Comparison of ENCODE assay signal across 22 cellular contexts in genomic region chr15:63491979-63492378, GRCh38. TPM values are rescaled to one million over a fixed set of nuclear protein-coding genes. Genes with fewer than 3 reads are reported as not detected.
DNase-seq lines count a peak whose midpoint lies in the region; ATAC-seq, FAIRE-seq and TF ChIP-seq lines count a peak whose summit lies in the region.
"Had no signal": no experiment of that assay in that cellular context is flagged by ENCODE, and none has a peak within 500 bp of the region (broad histone marks: within the 10 kb centered on the region; RNA-seq: fewer than 3 reads in every experiment).

No MANE protein-coding gene starts in this region.

- H3K27me3 Mint-ChIP-seq in astrocyte (ENCODE audit: low read depth, unreplicated experiment), result peaks cover 8% of the 10 kb centered on the region
- H3K27me3 Mint-ChIP-seq in stimulated activated memory B cell treated with anti-CD40 and anti-IgM and Interleukin-4, amounts not matched to agents 10 μg/mL and 1 μg/mL and 100 μg/mL, for 72 hours, result no peaks in the 10 kb centered on the region
- H3K27me3 Mint-ChIP-seq: naive thymus-derived CD8-positive, alpha-beta T cell had no signal

- DNase-seq in H4 (ENCODE audit: low spot score) (peak; percentile 51), astrocyte (ENCODE audit: low read depth) (peak; percentile 84), hepatocyte (ENCODE audit: low spot score) (peak; percentile 40), RPMI8226 (no peak), small intestine (no peak)
- DNase-seq: activated CD4-positive, alpha-beta T cell treated with anti-CD3 and anti-CD28 coated beads for 4 hours; activated CD8-positive, alpha-beta memory T cell treated with anti-CD3 and anti-CD28 coated beads, Interleukin-2, amount 50 U/mL, for 4 hours; activated naive CD4-positive, alpha-beta T cell treated with Interleukin-2 at 50 U/mL for 16 hours; caudate nucleus; MM.1S; naive thymus-derived CD8-positive, alpha-beta T cell; NCI-H1694 treated with DMSO at 0.1 percent for 48 hours; NCI-H510A; SIG-M5; T1000 had no signal

- H4K20me1 ChIP-seq in astrocyte (ENCODE audit: insufficient read depth, low read length) (no peaks in the 10 kb centered on the region), hepatocyte (ENCODE audit: insufficient read depth, poor library complexity, severe bottlenecking) (no peaks in the 10 kb centered on the region)

- peak overlapping the region; percentile 42 for H3K4me2 ChIP-seq in astrocyte (ENCODE audit: low read length)
- H3K4me2 ChIP-seq in hepatocyte, result no peak overlapping the region

- H2AFZ ChIP-seq in astrocyte (ENCODE audit: low read depth, low read length) (no peak overlapping the region), hepatocyte (no peak overlapping the region)

- ATAC-seq in stimulated activated memory B cell treated with anti-CD40 and anti-IgM and Interleukin-4, amounts not matched to agents 10 μg/mL and 1 μg/mL and 100 μg/mL, for 72 hours, result no peak
- ATAC-seq in HG03565 (IDR thresholded peaks at IDR 0.05; ENCODE audit: unreplicated experiment) (no peak), HG02763 (IDR thresholded peaks at IDR 0.05; ENCODE audit: unreplicated experiment) (no peak)
- ATAC-seq: gastroesophageal sphincter; naive thymus-derived CD8-positive, alpha-beta T cell had no signal

- no peak for TF ChIP-seq CTCF in astrocyte (IDR thresholded peaks at IDR 0.05; ENCODE audit: insufficient read depth, low read depth, low read length)
- no peak for TF ChIP-seq CTCF in hepatocyte (IDR thresholded peaks at IDR 0.05; ENCODE audit: poor library complexity)

- H3K27me3 ChIP-seq in astrocyte (ENCODE audit: insufficient read depth, low read length) (peaks cover 2% of the 10 kb centered on the region), hepatocyte (no peaks in the 10 kb centered on the region), small intestine (ENCODE audit: control insufficient read depth in 2 of 2, insufficient read depth in 2 of 2, low read length in 2 of 2) (no peaks in the 10 kb centered on the region)
- H3K27me3 ChIP-seq: gastroesophageal sphincter had no signal

- H3K9me2 ChIP-seq in hepatocyte (replicated peaks; ENCODE audit: insufficient read depth), result no peaks in the 10 kb centered on the region

- H3K4me1 ChIP-seq in astrocyte (ENCODE audit: insufficient read depth, low read length) (peaks cover 13% of the 10 kb centered on the region), hepatocyte (ENCODE audit: insufficient read depth) (peaks cover 20% of the 10 kb centered on the region), small intestine (ENCODE audit: control insufficient read depth in 2 of 2, insufficient read depth in 1 of 2, low read depth in 1 of 2, low read length in 1 of 2) (peaks cover 0 to 5% of the 10 kb centered on the region in 2 donors)

- H3K9me3 Mint-ChIP-seq in astrocyte (ENCODE audit: unreplicated experiment), result no peaks in the 10 kb centered on the region
- H3K9me3 Mint-ChIP-seq in stimulated activated memory B cell treated with anti-CD40 and anti-IgM and Interleukin-4, amounts not matched to agents 10 μg/mL and 1 μg/mL and 100 μg/mL, for 72 hours, result no peaks in the 10 kb centered on the region
- H3K9me3 Mint-ChIP-seq: naive thymus-derived CD8-positive, alpha-beta T cell had no signal

- no peaks in the 10 kb centered on the region for H3K9me3 ChIP-seq in astrocyte (ENCODE audit: insufficient read depth, low read depth, low read length)
- H3K9me3 ChIP-seq in hepatocyte (ENCODE audit: low read depth), result no peaks in the 10 kb centered on the region
- no peaks in the 10 kb centered on the region for H3K9me3 ChIP-seq in small intestine (ENCODE audit: control insufficient read depth, low read depth)
- H3K9me3 ChIP-seq: gastroesophageal sphincter, thoracic aorta had no signal

- H3K4me3 Mint-ChIP-seq in astrocyte (ENCODE audit: unreplicated experiment), result no peak overlapping the region
- no peak overlapping the region for H3K4me3 Mint-ChIP-seq in stimulated activated memory B cell treated with anti-CD40 and anti-IgM and Interleukin-4, amounts not matched to agents 10 μg/mL and 1 μg/mL and 100 μg/mL, for 72 hours

- no peak overlapping the region for H3K27ac Mint-ChIP-seq in astrocyte (ENCODE audit: unreplicated experiment)
- peak overlapping the region; percentile 69 for H3K27ac Mint-ChIP-seq in stimulated activated memory B cell treated with anti-CD40 and anti-IgM and Interleukin-4, amounts not matched to agents 10 μg/mL and 1 μg/mL and 100 μg/mL, for 72 hours

- H3K36me3 ChIP-seq in astrocyte (ENCODE audit: insufficient read depth, low read length) (no peaks in the 10 kb centered on the region), hepatocyte (replicated peaks; ENCODE audit: insufficient read depth, low read depth) (no peaks in the 10 kb centered on the region), small intestine (ENCODE audit: control insufficient read depth in 2 of 2, insufficient read depth in 2 of 2, low read length in 2 of 2) (no peaks in the 10 kb centered on the region)
- H3K36me3 ChIP-seq: gastroesophageal sphincter, thoracic aorta had no signal

- no peak overlapping the region for H3K9ac ChIP-seq in astrocyte (ENCODE audit: low read length)

- 85% methylated on average over 6 of the region's 6 CpGs for WGBS in hepatocyte (ENCODE audit: low lambda C conversion rate, missing lambda C conversion rate)
- WGBS in small intestine, 3 donors, result 75 to 95% (median 91%) methylated on average over 6 of the region's 6 CpGs

- peaks cover 20% of the 10 kb centered on the region for H3K4me1 Mint-ChIP-seq in astrocyte (ENCODE audit: low read depth, unreplicated experiment)
- peaks cover 38% of the 10 kb centered on the region for H3K4me1 Mint-ChIP-seq in stimulated activated memory B cell treated with anti-CD40 and anti-IgM and Interleukin-4, amounts not matched to agents 10 μg/mL and 1 μg/mL and 100 μg/mL, for 72 hours

- no peaks in the 10 kb centered on the region for H3K79me2 ChIP-seq in astrocyte (ENCODE audit: insufficient read depth, low read length)
- H3K79me2 ChIP-seq in hepatocyte, result no peaks in the 10 kb centered on the region

- H3K27ac ChIP-seq in astrocyte (ENCODE audit: low read depth, low read length), result no peak overlapping the region
- H3K27ac ChIP-seq in hepatocyte, result peak overlapping the region; percentile 40
- H3K27ac ChIP-seq in small intestine (ENCODE audit: low read depth in 1 of 2, low read length in 1 of 2), result no peak overlapping the region
- H3K27ac ChIP-seq: C4-2B, thoracic aorta had no signal

- H3K4me3 ChIP-seq in astrocyte (ENCODE audit: insufficient read depth, low read depth, low read length) (no peak overlapping the region), hepatocyte (no peak overlapping the region), small intestine (ENCODE audit: low read depth in 1 of 2, low read length in 2 of 2) (no peak overlapping the region)
- H3K4me3 ChIP-seq: gastroesophageal sphincter, thoracic aorta had no signal

- FAIRE-seq in astrocyte (lab: Jason Lieb, UNC) (no peak), small intestine (lab: Jason Lieb, UNC) (no peak)
- FAIRE-seq: GM18507 had no signal

- no peaks in the 10 kb centered on the region for H3K36me3 Mint-ChIP-seq in astrocyte (ENCODE audit: low read depth, unreplicated experiment)
- H3K36me3 Mint-ChIP-seq in stimulated activated memory B cell treated with anti-CD40 and anti-IgM and Interleukin-4, amounts not matched to agents 10 μg/mL and 1 μg/mL and 100 μg/mL, for 72 hours, result no peaks in the 10 kb centered on the region
- H3K36me3 Mint-ChIP-seq: naive thymus-derived CD8-positive, alpha-beta T cell had no signal

RNA-seq across cellular contexts. Expression of gene USP3, which starts 12.4 kb away (rescaled TPM):
- total RNA-seq in H4 (2014; rRNA removed; shearing (Covaris generic)), result 31.0 and 48.3 TPM in 2 replicates
- total RNA-seq in astrocyte (38.1 and 40.1 TPM in 2 replicates), hepatocyte (55.4 and 61.2 TPM in 2 replicates)
- polyA plus RNA-seq in hepatocyte (25.7 and 30.5 TPM in 2 replicates), small intestine (10 to 100 TPM; 24.7 to 30.0 (median 27.8) TPM)

Comparison
In these comparisons a context has a peak if more than half of its experiments do, and no peak if none do; other contexts are left out.
1. DNase-seq: peak in H4 (single experiment), astrocyte (single experiment) and hepatocyte (single experiment); none in RPMI8226 (single experiment) and small intestine (single experiment).